8 cellular contexts compared by ENCODE assay signal in genomic region chr3:195952590-195952989, GRCh38. TPM values are rescaled to one million over a fixed set of nuclear protein-coding genes. Genes with fewer than 3 reads are reported as not detected.
DNase-seq lines count a peak whose midpoint lies in the region; ATAC-seq, FAIRE-seq and TF ChIP-seq lines count a peak whose summit lies in the region.
"Not testable (repeated sequence)": the region's sequence is repeated elsewhere in the genome, so short reads cannot be mapped to it uniquely, and the experiment has no call there.

No MANE protein-coding gene starts in this region.

- H3K79me2 ChIP-seq in GM23338 (replicated peaks; ENCODE audit: insufficient read depth): not testable (repeated sequence)
- H3K79me2 ChIP-seq in K562 (ENCODE audit: control insufficient read depth, insufficient read depth, low read length): peaks cover 22% of the 10 kb centered on the region

- peaks cover 11% of the 10 kb centered on the region; the same call in 2 of the 3 replicates for H3K4me1 Mint-ChIP-seq in GM23338
- peaks cover 29% of the 10 kb centered on the region for H3K4me1 Mint-ChIP-seq in activated CD4-positive, alpha-beta T cell treated with anti-CD3 and anti-CD28 coated beads for 36 hours
- peaks cover 26% of the 10 kb centered on the region for H3K4me1 Mint-ChIP-seq in activated CD8-positive, alpha-beta memory T cell treated with anti-CD3 and anti-CD28 coated beads, Interleukin-2, amount 10 ng/mL, durations not matched to agents 7 days and 5 days
- peaks cover 31% of the 10 kb centered on the region for H3K4me1 Mint-ChIP-seq in activated naive CD4-positive, alpha-beta T cell treated with anti-CD3 and anti-CD28 coated beads, Interleukin-2, amount 10 ng/mL, durations not matched to agents 7 days and 5 days
- peaks cover 7 to 13% of the 10 kb centered on the region in 2 donors for H3K4me1 Mint-ChIP-seq in immature natural killer cell
- H3K4me1 Mint-ChIP-seq in nephron: peaks cover 11% of the 10 kb centered on the region
- H3K4me1 Mint-ChIP-seq in stimulated activated naive CD8-positive, alpha-beta T cell treated with anti-CD3 and anti-CD28 coated beads, Interleukin-15, Interleukin-2, amounts not matched to agents 100 ng/mL and 50 ng/mL, for 24 hours (ENCODE audit: low read depth): peaks cover 41% of the 10 kb centered on the region

- not testable (repeated sequence) for H3K27ac ChIP-seq in GM23338 (ENCODE audit: low read depth)
- peak overlapping the region; percentile 15; the same call in 1 of the 3 replicates for H3K27ac ChIP-seq in K562 (ENCODE audit: extremely low read depth, low read depth, low read length)

- TF ChIP-seq EP300 in K562 (IDR thresholded peaks at IDR 0.05; ENCODE audit: low read length): not testable (repeated sequence)

- POLR2A ChIA-PET in activated CD4-positive, alpha-beta T cell treated with anti-CD3 and anti-CD28 coated beads for 36 hours (lab: Charles Lee); K562 (lab: Yijun Ruan, JAX): not testable (repeated sequence)

- H3K36me3 ChIP-seq in GM23338 (ENCODE audit: insufficient read depth): not testable (repeated sequence)
- H3K36me3 ChIP-seq in K562 (ENCODE audit: control insufficient read depth, insufficient read depth, low read length): peaks cover 26% of the 10 kb centered on the region; the same call in 2 of the 3 replicates

- intact Hi-C loops in activated CD4-positive, alpha-beta T cell treated with anti-CD3 and anti-CD28 coated beads for 36 hours (cut with DNase I, micrococcal nuclease); K562 (cut with micrococcal nuclease): not testable (repeated sequence)

- H3K4me3 Mint-ChIP-seq in GM23338 (peak overlapping the region; percentile 63), immature natural killer cell (peak overlapping the region in 3 of 5 donors; percentile 7 to 53 (median 49)), nephron (peak overlapping the region; percentile 49 to 78 (median 56))
- H3K4me3 Mint-ChIP-seq in activated CD4-positive, alpha-beta T cell treated with anti-CD3 and anti-CD28 coated beads for 36 hours: peak overlapping the region; percentile 51
- H3K4me3 Mint-ChIP-seq in activated CD8-positive, alpha-beta memory T cell treated with anti-CD3 and anti-CD28 coated beads, Interleukin-2, amount 10 ng/mL, durations not matched to agents 7 days and 5 days: peak overlapping the region; percentile 29
- H3K4me3 Mint-ChIP-seq in activated naive CD4-positive, alpha-beta T cell treated with anti-CD3 and anti-CD28 coated beads, Interleukin-2, amount 10 ng/mL, durations not matched to agents 7 days and 5 days: peak overlapping the region; percentile 55
- H3K4me3 Mint-ChIP-seq in stimulated activated naive CD8-positive, alpha-beta T cell treated with anti-CD3 and anti-CD28 coated beads, Interleukin-15, Interleukin-2, amounts not matched to agents 100 ng/mL and 50 ng/mL, for 24 hours: peak overlapping the region; percentile 66

- BruUV-seq in K562 (replicated peaks; lab: Mats Ljungman, UMichigan): not testable (repeated sequence)

- H3K27ac Mint-ChIP-seq in GM23338; activated CD4-positive, alpha-beta T cell treated with anti-CD3 and anti-CD28 coated beads for 36 hours; activated CD8-positive, alpha-beta memory T cell treated with anti-CD3 and anti-CD28 coated beads, Interleukin-2, amount 10 ng/mL, durations not matched to agents 7 days and 5 days; activated naive CD4-positive, alpha-beta T cell treated with anti-CD3 and anti-CD28 coated beads, Interleukin-2, amount 10 ng/mL, durations not matched to agents 7 days and 5 days; nephron: not testable (repeated sequence)
- peak overlapping the region in 3 of 6 donors; percentile 14 to 73 (median 63) for H3K27ac Mint-ChIP-seq in immature natural killer cell
- peak overlapping the region; percentile 48 for H3K27ac Mint-ChIP-seq in stimulated activated naive CD8-positive, alpha-beta T cell treated with anti-CD3 and anti-CD28 coated beads, Interleukin-15, Interleukin-2, amounts not matched to agents 100 ng/mL and 50 ng/mL, for 24 hours

- H3K9me3 Mint-ChIP-seq in GM23338; activated CD4-positive, alpha-beta T cell treated with anti-CD3 and anti-CD28 coated beads for 36 hours (ENCODE audit: low read depth); activated CD8-positive, alpha-beta memory T cell treated with anti-CD3 and anti-CD28 coated beads, Interleukin-2, amount 10 ng/mL, durations not matched to agents 7 days and 5 days (ENCODE audit: low read depth); activated naive CD4-positive, alpha-beta T cell treated with anti-CD3 and anti-CD28 coated beads, Interleukin-2, amount 10 ng/mL, durations not matched to agents 7 days and 5 days; immature natural killer cell; nephron; stimulated activated naive CD8-positive, alpha-beta T cell treated with anti-CD3 and anti-CD28 coated beads, Interleukin-15, Interleukin-2, amounts not matched to agents 100 ng/mL and 50 ng/mL, for 24 hours: not testable (repeated sequence)

- H3F3A ChIP-seq in GM23338 (replicated peaks; ENCODE audit: low read depth): not testable (repeated sequence)

- ATAC-seq in GM23338; activated CD4-positive, alpha-beta T cell treated with anti-CD3 and anti-CD28 coated beads for 36 hours; activated CD8-positive, alpha-beta memory T cell treated with anti-CD3 and anti-CD28 coated beads, Interleukin-2, amount 10 ng/mL, durations not matched to agents 7 days and 5 days; K562: not testable (repeated sequence)

- WGBS in K562 (ENCODE audit: insufficient coverage, low coverage, missing lambda C conversion rate): 2% methylated on average over 7 of the region's 10 CpGs

- H3K4me2 ChIP-seq in GM23338 (0 out of 2 replicates have a peak overlapping the region, but pooled peaks have one; percentile 55), K562 (ENCODE audit: insufficient read depth, low read length) (peak overlapping the region; percentile 46)

- not testable (repeated sequence) for H4K20me1 ChIP-seq in GM23338 (replicated peaks; ENCODE audit: insufficient read depth); K562 (replicated peaks; ENCODE audit: control insufficient read depth, insufficient read depth, low read length)

- not testable (repeated sequence) for H3K4me1 ChIP-seq in GM23338 (ENCODE audit: insufficient read depth); K562 (replicated peaks in 1 of 2; ENCODE audit: control insufficient read depth in 2 of 2, insufficient read depth in 2 of 2, low read length in 2 of 2)

- not testable (repeated sequence) for TF ChIP-seq CTCF in GM23338 (conservative IDR thresholded peaks at IDR 0.05; ENCODE audit: low read depth in 2 of 2); K562 (IDR thresholded peaks at IDR 0.05 in 2 of 3, conservative IDR thresholded peaks at IDR 0.05 in 1 of 3; ENCODE audit: insufficient read depth in 2 of 3, low read depth in 1 of 3, low read length in 3 of 3); nephron (IDR thresholded peaks at IDR 0.05; ENCODE audit: unreplicated experiment in 3 of 3)

- TF ChIP-seq RAD21 in K562 (CRISPR knock-in tag; conservative IDR thresholded peaks at IDR 0.05 in 1 of 2, IDR thresholded peaks at IDR 0.05 in 1 of 2): not testable (repeated sequence)

- not testable (repeated sequence) for H2AFZ ChIP-seq in GM23338; K562 (ENCODE audit: low read depth, low read length)

- not testable (repeated sequence) for H3K9me1 ChIP-seq in K562 (ENCODE audit: control insufficient read depth, insufficient read depth, low read length)

- FAIRE-seq in K562 (lab: Jason Lieb, UNC): not testable (repeated sequence)

- H3K4me3 ChIP-seq in GM23338: not testable (repeated sequence)
- H3K4me3 ChIP-seq in K562: peak overlapping the region; percentile 27; the same call in 1 of the 2 replicates

- H3K9me2 ChIP-seq in GM23338 (ENCODE audit: insufficient read depth): not testable (repeated sequence)

- CTCF ChIA-PET in activated CD4-positive, alpha-beta T cell treated with anti-CD3 and anti-CD28 coated beads for 36 hours (lab: Charles Lee); activated CD8-positive, alpha-beta memory T cell treated with anti-CD3 and anti-CD28 coated beads, Interleukin-2, amount 10 ng/mL, durations not matched to agents 7 days and 5 days (lab: Charles Lee); activated naive CD4-positive, alpha-beta T cell treated with anti-CD3 and anti-CD28 coated beads, Interleukin-2, amount 10 ng/mL, durations not matched to agents 7 days and 5 days (lab: Charles Lee); K562 (lab: Yijun Ruan, JAX; ENCODE audit: low intra/inter-chr PET ratio): not testable (repeated sequence)

- not testable (repeated sequence) for TF ChIP-seq POLR2A in K562 (conservative IDR thresholded peaks at IDR 0.05)

- not testable (repeated sequence) for DNase-seq in GM23338 (ENCODE audit: low spot score); activated CD4-positive, alpha-beta T cell treated with anti-CD3 and anti-CD28 coated beads for 36 hours; activated CD8-positive, alpha-beta memory T cell treated with anti-CD3 and anti-CD28 coated beads, Interleukin-2, amount 10 ng/mL, durations not matched to agents 7 days and 5 days; activated naive CD4-positive, alpha-beta T cell treated with anti-CD3 and anti-CD28 coated beads, Interleukin-2, amount 10 ng/mL, durations not matched to agents 7 days and 5 days; K562 (ENCODE audit: extremely low read depth in 1 of 4, low spot score in 3 of 4); immature natural killer cell

- in situ Hi-C loops in K562 (cut with MboI): loop anchor here (5.0 kb wide), 1 partner anchor 315 kb away; no protein-coding TSS in a partner anchor

- not testable (repeated sequence) for H3K36me3 Mint-ChIP-seq in GM23338 (ENCODE audit: low read depth); activated CD8-positive, alpha-beta memory T cell treated with anti-CD3 and anti-CD28 coated beads, Interleukin-2, amount 10 ng/mL, durations not matched to agents 7 days and 5 days; activated naive CD4-positive, alpha-beta T cell treated with anti-CD3 and anti-CD28 coated beads, Interleukin-2, amount 10 ng/mL, durations not matched to agents 7 days and 5 days; immature natural killer cell; nephron (ENCODE audit: low read depth); stimulated activated naive CD8-positive, alpha-beta T cell treated with anti-CD3 and anti-CD28 coated beads, Interleukin-15, Interleukin-2, amounts not matched to agents 100 ng/mL and 50 ng/mL, for 24 hours (ENCODE audit: low read depth)
- H3K36me3 Mint-ChIP-seq in activated CD4-positive, alpha-beta T cell treated with anti-CD3 and anti-CD28 coated beads for 36 hours (ENCODE audit: low read depth): peaks cover 11% of the 10 kb centered on the region

- H3K9me3 ChIP-seq in K562 (replicated peaks; ENCODE audit: control insufficient read depth, insufficient read depth, low read depth, low read length): not testable (repeated sequence)

- peak overlapping the region; percentile 38 to 45; a peak in 2 of 4 replicates for H3K9ac ChIP-seq in K562 (ENCODE audit: insufficient read depth in 1 of 2, low read depth in 2 of 2, low read length in 2 of 2)

- not testable (repeated sequence) for H3K27me3 ChIP-seq in GM23338 (ENCODE audit: insufficient read depth); K562 (ENCODE audit: control insufficient read depth in 2 of 2, insufficient read depth in 2 of 2, low read length in 2 of 2)

- H3K27me3 Mint-ChIP-seq in GM23338 (ENCODE audit: insufficient read depth, low read depth, poor library complexity); activated CD4-positive, alpha-beta T cell treated with anti-CD3 and anti-CD28 coated beads for 36 hours; activated CD8-positive, alpha-beta memory T cell treated with anti-CD3 and anti-CD28 coated beads, Interleukin-2, amount 10 ng/mL, durations not matched to agents 7 days and 5 days; activated naive CD4-positive, alpha-beta T cell treated with anti-CD3 and anti-CD28 coated beads, Interleukin-2, amount 10 ng/mL, durations not matched to agents 7 days and 5 days; immature natural killer cell (ENCODE audit: low read depth in 3 of 3); nephron (ENCODE audit: low read depth); stimulated activated naive CD8-positive, alpha-beta T cell treated with anti-CD3 and anti-CD28 coated beads, Interleukin-15, Interleukin-2, amounts not matched to agents 100 ng/mL and 50 ng/mL, for 24 hours: not testable (repeated sequence)

RNA-seq across cellular contexts. Expression of gene TNK2, which starts 44.2 kb away (rescaled TPM):
- 17.4 and 22.5 TPM in 2 replicates for total RNA-seq in GM23338 (2014; rRNA removed; shearing (Covaris generic))
- polyA plus RNA-seq in GM23338 (2016; fragmentation: Nextera tagmentation; extraction: Ambion mirVana): 9.6 and 10.0 TPM in 2 replicates
- 10 to 100 TPM; 49.9 to 54.2 TPM for total RNA-seq in activated CD4-positive, alpha-beta T cell treated with anti-CD3 and anti-CD28 coated beads for 36 hours
- total RNA-seq in activated CD8-positive, alpha-beta memory T cell treated with anti-CD3 and anti-CD28 coated beads, Interleukin-2, amount 10 ng/mL, durations not matched to agents 7 days and 5 days: 100 to 1,000 TPM; 150 to 177 TPM
- total RNA-seq in K562 (2011; cell fraction: chromatin; rRNA removed; ENCODE audit: low replicate concordance): 20.1 and 59.7 TPM in 2 replicates
- total RNA-seq in K562 (2011; cell fraction: nucleolus; rRNA removed): 29.2 and 29.7 TPM in 2 replicates
- total RNA-seq in K562 (2011; cell fraction: nucleoplasm; rRNA removed): 20.2 and 23.4 TPM in 2 replicates
- 10.9 and 15.3 TPM in 2 replicates for total RNA-seq in K562 (2014; rRNA removed)
- total RNA-seq in K562 (2014; rRNA removed; fragmentation: Illumina TruSeq; extraction: Trizol): 2.3 and 2.4 TPM in 2 replicates
- 8.2 TPM in 2 replicates for total RNA-seq in K562 (2015; rRNA removed; fragmentation: Illumina TruSeq; extraction: Trizol)
- 22.8 and 33.8 TPM in 2 replicates for total RNA-seq in K562 (2021)
- polyA plus RNA-seq in K562 (2011; rRNA removed): 5.3 and 6.4 TPM in 2 replicates
- polyA plus RNA-seq in K562 (2011; cell fraction: cytosol; rRNA removed): 5.6 and 14.8 TPM in 2 replicates
- 34.5 and 55.3 TPM in 2 replicates for polyA plus RNA-seq in K562 (2011; cell fraction: nucleus; rRNA removed)
- 13.8 and 19.9 TPM in 2 replicates for polyA plus RNA-seq in K562 (2012)
- polyA plus RNA-seq in K562 (2014; fragmentation: Illumina TruSeq; extraction: Trizol): 6.5 and 13.2 TPM in 2 replicates
- under 1 TPM; 0.03 to 0.14 TPM for polyA plus RNA-seq in K562 (2014; fragmentation: Nextera tagmentation; extraction: Ambion mirVana)
- 17.6 and 18.8 TPM in 2 replicates for polyA plus RNA-seq in K562 (2014; rRNA removed)
- 2.9 and 5.0 TPM in 2 replicates for polyA minus RNA-seq in K562 (2011; rRNA and poly(A)+ RNA removed)
- polyA minus RNA-seq in K562 (2011; cell fraction: cytosol; rRNA and poly(A)+ RNA removed): 10.4 and 17.2 TPM in 2 replicates
- polyA minus RNA-seq in K562 (2011; cell fraction: nucleus; rRNA and poly(A)+ RNA removed): 9.0 and 9.8 TPM in 2 replicates
- 1 to 10 TPM; 1.4 to 4.9 (median 1.6) TPM for polyA plus RNA-seq in immature natural killer cell
